ENCODE assay signal across 21 cellular contexts in the genomic region with DNA sequence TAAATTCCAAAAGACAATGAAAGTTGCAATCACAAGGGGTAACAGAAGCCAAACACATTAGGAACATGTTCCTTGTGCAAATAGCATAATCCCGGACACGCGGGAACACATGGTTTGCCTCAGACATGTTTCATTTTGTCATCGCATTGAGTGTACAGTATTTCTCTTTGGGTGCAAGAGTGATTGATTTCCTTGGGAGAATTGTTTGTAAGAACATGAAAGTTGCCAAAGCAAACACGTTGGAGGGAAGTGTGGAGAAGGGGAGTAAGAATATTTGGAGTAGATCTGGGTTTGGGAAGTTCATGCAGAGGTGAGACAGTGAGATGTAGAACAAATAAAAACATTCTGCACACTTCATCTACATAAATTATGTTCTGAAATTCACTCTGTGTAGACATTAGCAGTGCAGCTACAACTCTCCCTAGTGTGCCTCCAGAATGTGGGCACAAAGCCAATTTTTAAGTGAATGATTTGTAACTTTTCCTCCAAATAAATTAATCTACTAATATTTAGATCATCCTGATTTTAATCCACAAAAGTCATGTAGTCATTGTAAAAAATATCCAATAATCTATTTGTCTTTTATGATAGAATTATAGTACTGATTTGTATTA. TPM values are rescaled to one million over a fixed set of nuclear protein-coding genes. Genes with fewer than 3 reads are reported as not detected.
DNase-seq lines count a peak whose midpoint lies in the region; ATAC-seq, FAIRE-seq and TF ChIP-seq lines count a peak whose summit lies in the region.
"Had no signal": no experiment of that assay in that cellular context is flagged by ENCODE, and none has a peak within 500 bp of the region (broad histone marks: within the 10 kb centered on the region; RNA-seq: fewer than 3 reads in every experiment).

No MANE protein-coding gene starts in this region.

- no peak overlapping the region for H2AFZ ChIP-seq in fibroblast of lung (ENCODE audit: low read length)
- H2AFZ ChIP-seq: PC-9 had no signal

- no peaks in the 10 kb centered on the region for H3K27me3 ChIP-seq in fibroblast of lung (ENCODE audit: control insufficient read depth, insufficient read depth, low read length)

- no peaks in the 10 kb centered on the region for H3K36me3 ChIP-seq in fibroblast of lung (ENCODE audit: control insufficient read depth, insufficient read depth, low read length)
- H3K36me3 ChIP-seq: HAP-1, SJCRH30 had no signal

- no peak overlapping the region for H3K9ac ChIP-seq in fibroblast of lung (ENCODE audit: insufficient read depth, low read length)

- ATAC-seq in HG03039 (IDR thresholded peaks at IDR 0.05; ENCODE audit: unreplicated experiment) = no peak
- ATAC-seq: GM12878 had no signal

- no peaks in the 10 kb centered on the region for H3K9me3 ChIP-seq in fibroblast of lung (ENCODE audit: control insufficient read depth, insufficient read depth, low read depth, low read length)
- H3K9me3 ChIP-seq: SJCRH30 had no signal

- H3K79me2 ChIP-seq in fibroblast of lung (ENCODE audit: control insufficient read depth, insufficient read depth, low read length) = no peaks in the 10 kb centered on the region

- H4K20me1 ChIP-seq in fibroblast of lung (ENCODE audit: control insufficient read depth, extremely low read depth, insufficient read depth, low read length) = no peaks in the 10 kb centered on the region

- DNase-seq in HTR-8/SVneo (ENCODE audit: insufficient read length, low spot score) (no peak), fibroblast of lung (ENCODE audit: low read depth in 2 of 2) (peak; percentile 78), skeletal muscle cell (ENCODE audit: low read depth) (peak; percentile 78), AG08396 (ENCODE audit: low spot score) (no peak)
- no peak for DNase-seq in activated CD8-positive, alpha-beta memory T cell treated with anti-CD3 and anti-CD28 coated beads, Interleukin-2, amount 50 U/mL, for 4 hours
- DNase-seq: CD4-positive, CD25-positive, alpha-beta regulatory T cell; COR-L47; DMS53; EL; KG1; NCI-H1417; NCI-H187; NCI-H2107; NCI-H226; NCI-H524; PC-9; SJCRH30 had no signal

- H3K4me3 ChIP-seq in fibroblast of lung (replicated peaks in 1 of 4; ENCODE audit: control extremely low read depth in 1 of 4, insufficient read depth in 1 of 4, low read depth in 3 of 4, low read length in 4 of 4) (no peak overlapping the region), skeletal muscle cell (ENCODE audit: low read depth, low read length) (no peak overlapping the region)
- H3K4me3 ChIP-seq: GM12878, HAP-1, PC-9, SJCRH30 had no signal

- peak overlapping the region; percentile 24 for H3K27ac ChIP-seq in VCaP
- H3K27ac ChIP-seq in fibroblast of lung (ENCODE audit: insufficient read depth, low read length) = no peak overlapping the region
- H3K27ac ChIP-seq: PC-9, SJCRH30 had no signal

- no peaks in the 10 kb centered on the region for H3K4me1 ChIP-seq in fibroblast of lung (ENCODE audit: control insufficient read depth, extremely low read depth, insufficient read depth, low read length)
- H3K4me1 ChIP-seq: HAP-1, SJCRH30 had no signal

- no peak overlapping the region for H3K4me2 ChIP-seq in fibroblast of lung (ENCODE audit: extremely low read depth, insufficient read depth, low read length)
- H3K4me2 ChIP-seq: PC-9 had no signal

- TF ChIP-seq CTCF in VCaP (conservative IDR thresholded peaks at IDR 0.05) (no peak), fibroblast of lung (conservative IDR thresholded peaks at IDR 0.05 in 1 of 2, IDR thresholded peaks at IDR 0.05 in 1 of 2; ENCODE audit: low read depth in 1 of 2, low read length in 2 of 2) (no peak)

- FAIRE-seq in HTR-8/SVneo (lab: Jason Lieb, UNC) = peak; percentile 82
- FAIRE-seq: GM12878 had no signal

RNA-seq across cellular contexts. Expression of a gene that starts 24.0 kb away (rescaled TPM):
- 0.77 and 1.5 TPM in 2 replicates for total RNA-seq in fibroblast of lung
- polyA plus RNA-seq in fibroblast of lung = 7.4 and 8.7 TPM in 2 replicates
- 14.8 and 15.7 TPM in 2 replicates for polyA plus RNA-seq in fibroblast of lung (2012)
- 2.6 and 3.5 TPM in 2 replicates for polyA minus RNA-seq in fibroblast of lung (ENCODE audit: low replicate concordance)
- total RNA-seq: CD4-positive, CD25-positive, alpha-beta regulatory T cell; GM12878 had no signal
- polyA plus RNA-seq: GM12878 had no signal

Comparison
In these comparisons a context has a peak if more than half of its experiments do, and no peak if none do; other contexts are left out.
1. DNase-seq: peak in fibroblast of lung (2 of 2) and skeletal muscle cell (single experiment); none in HTR-8/SVneo (single experiment), AG08396 (single experiment) and activated CD8-positive, alpha-beta memory T cell treated with anti-CD3 and anti-CD28 coated beads, Interleukin-2, amount 50 U/mL, for 4 hours (single experiment).